ENCODE assay signal across 8 cellular contexts in genomic region chrX:154411322-154411980, GRCh38. TPM values are rescaled to one million over a fixed set of nuclear protein-coding genes. Genes with fewer than 3 reads are reported as not detected.
DNase-seq lines count a peak whose midpoint lies in the region; ATAC-seq, FAIRE-seq and TF ChIP-seq lines count a peak whose summit lies in the region.

Gene TAFAZZIN (plus strand): TSS chrX:154411539. CDS start chrX:154411844, 305 bp downstream.

- no peak within 1 kb of the TSS for H3K14ac ChIP-seq in H1 (ENCODE audit: insufficient read length)

- peak within 1 kb of the TSS; percentile 92 for H3K4me3 Mint-ChIP-seq in memory B cell

- H3K18ac ChIP-seq in H1 (ENCODE audit: extremely low read depth, low read length): no peak within 1 kb of the TSS; the same call in 1 of the 2 replicates

- H3K27ac Mint-ChIP-seq in memory B cell: peak within 1 kb of the TSS; percentile 79

- H2BK120ac ChIP-seq in H1 (replicated peaks; ENCODE audit: low read depth, low read length): no peak within 1 kb of the TSS

- H3K4me3 ChIP-seq in H1 (ENCODE audit: extremely low read depth in 1 of 4, insufficient read depth in 2 of 4, low read depth in 3 of 4, low read length in 4 of 4): peak within 1 kb of the TSS; percentile 47 to 69 (median 62)

- TF ChIP-seq CTCF in H1 (IDR thresholded peaks at IDR 0.05; ENCODE audit: control extremely low read depth in 1 of 3, insufficient read depth in 1 of 3, low read depth in 1 of 3, low read length in 3 of 3): no peak

- no peak for TF ChIP-seq EP300 in H1 (IDR thresholded peaks at IDR 0.05; ENCODE audit: borderline replicate concordance in 1 of 2, low read depth in 2 of 2, low read length in 2 of 2)

- peaks cover 0 to 5% (median 0%) of the 10 kb centered on the region in 4 experiments; a peak in 1 of 8 replicates for H3K36me3 ChIP-seq in H1 (ENCODE audit: control insufficient read depth in 2 of 4, insufficient read depth in 4 of 4, low read length in 3 of 4)

- no peak within 1 kb of the TSS for H2BK5ac ChIP-seq in H1 (ENCODE audit: low read depth, low read length)

- no peaks in the 10 kb centered on the region for H4K20me1 ChIP-seq in H1 (replicated peaks in 1 of 2; ENCODE audit: control insufficient read depth in 1 of 2, insufficient read depth in 2 of 2, low read length in 2 of 2)

- H3K27me3 ChIP-seq in H1 (replicated peaks in 1 of 4; ENCODE audit: control insufficient read depth in 3 of 4, extremely low read depth in 1 of 4, insufficient read depth in 3 of 4, low read length in 3 of 4): no peaks in the 10 kb centered on the region

- H3K23ac ChIP-seq in H1 (ENCODE audit: insufficient read length): no peak within 1 kb of the TSS

- H3K4me1 ChIP-seq in H1 (replicated peaks in 1 of 4; ENCODE audit: control insufficient read depth in 3 of 4, insufficient read depth in 4 of 4, low read length in 3 of 4): peaks cover 2 to 11% (median 3%) of the 10 kb centered on the region in 4 experiments; a peak in 4 of 7 replicates

- no peak within 1 kb of the TSS for H2AK5ac ChIP-seq in H1 (ENCODE audit: low read depth, low read length)

- CTCF ChIA-PET in activated CD8-positive, alpha-beta memory T cell treated with anti-CD3 and anti-CD28 coated beads for 36 hours (lab: Charles Lee): interaction anchor here (2.2 kb wide), 1 partner anchor 13 kb away, joined by 5 read pairs; the partner anchor contains the start of gene RPL10
- CTCF ChIA-PET in H1 (lab: Charles Lee; ENCODE audit: partially characterized antibody): interaction anchor here (1.2 kb wide), 1 partner anchor 94 kb away, joined by 5 read pairs; no protein-coding TSS in a partner anchor

- H3K27ac ChIP-seq in H1 (ENCODE audit: low read depth, low read length): peak within 1 kb of the TSS; percentile 1; the same call in 1 of the 2 replicates

- H3K9ac ChIP-seq in H1 (replicated peaks in 1 of 4; ENCODE audit: extremely low read depth in 1 of 4, low read depth in 3 of 4, low read length in 3 of 4): peak within 1 kb of the TSS; percentile 13 to 65 (median 38); a peak in 6 of 7 replicates

- no peak within 1 kb of the TSS for H2BK20ac ChIP-seq in H1 (ENCODE audit: low read length)

- 0 out of 2 replicates have a peak within 1 kb of the TSS, but pooled peaks have one; percentile 62 for H2AFZ ChIP-seq in H1 (ENCODE audit: low read length)

- H2BK15ac ChIP-seq in H1 (ENCODE audit: low read length): no peak within 1 kb of the TSS

- no peak for TF ChIP-seq RAD21 in H1 (IDR thresholded peaks at IDR 0.05 in 1 of 2, conservative IDR thresholded peaks at IDR 0.05 in 1 of 2; ENCODE audit: low read depth in 2 of 2, low read length in 2 of 2)

- H4K8ac ChIP-seq in H1 (ENCODE audit: extremely low read depth, insufficient read depth, low read length): no peak within 1 kb of the TSS; the same call in 1 of the 2 replicates

- TF ChIP-seq POLR2A in H1 (IDR thresholded peaks at IDR 0.05; ENCODE audit: control extremely low read depth in 1 of 2, low read depth in 2 of 2, low read length in 2 of 2): peak in 1 of 2 experiments; percentile 16; a peak in 1 of 3 replicates

- no peak within 1 kb of the TSS for H2BK12ac ChIP-seq in H1 (ENCODE audit: low read depth, low read length)

- ATAC-seq in HG03103 (IDR thresholded peaks at IDR 0.05; ENCODE audit: low read depth, unreplicated experiment): peak; percentile 41
- ATAC-seq in memory B cell (ENCODE audit: low read depth): peak; percentile 68

- H3K4ac ChIP-seq in H1 (replicated peaks; ENCODE audit: insufficient read length, low read depth, low read length): peak within 1 kb of the TSS; percentile 32

- no peaks in the 10 kb centered on the region for H3K79me1 ChIP-seq in H1 (ENCODE audit: low read depth, low read length)

- peak within 1 kb of the TSS; percentile 44 to 65 for H3K4me2 ChIP-seq in H1 (ENCODE audit: insufficient read depth in 1 of 2, low read depth in 2 of 2, low read length in 2 of 2)

- H3K56ac ChIP-seq in H1 (replicated peaks; ENCODE audit: insufficient read length, low read depth, low read length): no peak within 1 kb of the TSS

- no peak for FAIRE-seq in H1 (lab: Jason Lieb, UNC)

- 1% methylated on average over 26 of the region's 72 CpGs; no CpG with 5 or more reads in 1 of the 2 experiments for WGBS in H1 (ENCODE audit: extremely low coverage in 1 of 2, insufficient coverage in 1 of 2, insufficient read length in 1 of 2, insufficient replicate concordance in 2 of 2, low coverage in 1 of 2, low lambda C conversion rate in 2 of 2, missing lambda C conversion rate in 1 of 2), 2 experiments

- DNase-seq in NCI-H2107 (lab: John Stamatoyannopoulos, UW) (peak; percentile 47), NCI-H2107 treated with DMSO at 0.1 percent for 48 hours (lab: John Stamatoyannopoulos, UW; ENCODE audit: unreplicated experiment) (no peak), NCI-H69 (lab: John Stamatoyannopoulos, UW) (peak; percentile 88), H1 (ENCODE audit: low read depth in 1 of 2, low spot score in 2 of 2) (peak in 1 of 2 experiments; percentile 75), memory B cell (ENCODE audit: low spot score in 2 of 2) (peak; percentile 46 to 57)
- DNase-seq in stimulated activated CD8-positive, alpha-beta memory T cell treated with anti-CD3 and anti-CD28 coated beads, Interleukin-15, amount 100 ng/mL, for 24 hours (ENCODE audit: low read depth): peak; percentile 48

- POLR2A ChIA-PET in activated CD8-positive, alpha-beta memory T cell treated with anti-CD3 and anti-CD28 coated beads for 36 hours (lab: Charles Lee): interaction anchor here (0.7 to 1.8 kb wide), 6 partner anchors 8 to 79 kb away, joined by 3 to 10 read pairs (median 4); partner anchors contain the start of genes ATP6AP1, RPL10 and SLC10A3
- POLR2A ChIA-PET in H1 (lab: Charles Lee; ENCODE audit: partially characterized antibody): interaction anchor here (0.7 to 6.4 kb wide), 6 partner anchors 10 to 46 kb away, joined by 3 to 124 read pairs (median 4); partner anchors contain the start of gene RPL10

- no peaks in the 10 kb centered on the region for H3K27me3 Mint-ChIP-seq in memory B cell

- no peaks in the 10 kb centered on the region for H3K79me2 ChIP-seq in H1 (ENCODE audit: control insufficient read depth in 1 of 2, insufficient read depth in 2 of 2, low read length in 2 of 2)

- H4K5ac ChIP-seq in H1 (ENCODE audit: insufficient read length, low read depth, low read length): peak within 1 kb of the TSS; percentile 88

- H3K23me2 ChIP-seq in H1 (ENCODE audit: low read depth, low read length): no peaks in the 10 kb centered on the region

- peaks cover 16% of the 10 kb centered on the region for H3K4me1 Mint-ChIP-seq in memory B cell

- peaks cover 6% of the 10 kb centered on the region for H3K36me3 Mint-ChIP-seq in memory B cell

- H3K9me3 ChIP-seq in H1 (ENCODE audit: insufficient read depth in 2 of 2, low read depth in 1 of 2, low read length in 1 of 2): no peaks in the 10 kb centered on the region

- H4K91ac ChIP-seq in H1 (replicated peaks; ENCODE audit: insufficient read length, low read length): no peak within 1 kb of the TSS

- H3K9me3 Mint-ChIP-seq in memory B cell: no peaks in the 10 kb centered on the region

TF ChIP-seq in H1, 55 proteins besides CTCF, POLR2A, EP300 and RAD21:
- TF ChIP-seq KDM4A (IDR thresholded peaks at IDR 0.05; ENCODE audit: low read depth, low read length, severe bottlenecking): peak; percentile 49
- peak; percentile 67; the same call in 1 of the 2 replicates for TF ChIP-seq ATF3 (IDR thresholded peaks at IDR 0.05; ENCODE audit: insufficient read depth, low read depth, low read length)
- no peak for TF ChIP-seq HDAC2 (IDR thresholded peaks at IDR 0.05; ENCODE audit: borderline replicate concordance in 1 of 2, low read depth in 2 of 2, low read length in 2 of 2)
- TF ChIP-seq TAF1 (IDR thresholded peaks at IDR 0.05; ENCODE audit: low read depth, low read length): peak; percentile 59
- TF ChIP-seq POLR2AphosphoS5 (IDR thresholded peaks at IDR 0.05; ENCODE audit: low read depth, low read length): 0 out of 2 replicates have a peak, but pooled peaks have one; percentile 28
- TF ChIP-seq KDM1A (IDR thresholded peaks at IDR 0.05; ENCODE audit: borderline replicate concordance, low read length): no peak
- TF ChIP-seq PHF8 (conservative IDR thresholded peaks at IDR 0.05; ENCODE audit: low read depth, low read length): peak; percentile 38; the same call in 1 of the 2 replicates

RNA-seq across cellular contexts. Expression of gene TAFAZZIN, which starts in this region (rescaled TPM):
- total RNA-seq in activated CD8-positive, alpha-beta memory T cell treated with anti-CD3 and anti-CD28 coated beads for 36 hours: 10 to 100 TPM; 48.4 to 49.9 TPM
- total RNA-seq in H1 (2021; fragmentation: NEBNext Ultra II Directional; extraction: Animal tissue kit (Norgen Biotek cat#: 25700)): 23.9 and 25.3 TPM in 2 replicates
- 28.6 and 42.8 TPM in 2 replicates for polyA plus RNA-seq in H1 (2011; rRNA removed)
- 41.9 TPM for polyA plus RNA-seq in H1 (2011; cell fraction: cytosol; rRNA removed)
- 150 TPM for polyA plus RNA-seq in H1 (2011; cell fraction: nucleus; rRNA removed)
- 23.5 to 41.0 TPM (median 34.1 TPM) in 4 replicates for polyA plus RNA-seq in H1 (2012, experiment 1 of 2)
- polyA plus RNA-seq in H1 (2012, experiment 2 of 2): 26.1 TPM
- polyA plus RNA-seq in H1 (2013, experiment 1 of 2): 28.9 TPM
- polyA plus RNA-seq in H1 (2013, experiment 2 of 2): 26.1 TPM
- polyA minus RNA-seq in H1 (2011; rRNA and poly(A)+ RNA removed): 13.4 and 17.8 TPM in 2 replicates
- 19.6 TPM for polyA minus RNA-seq in H1 (2011; cell fraction: cytosol; rRNA and poly(A)+ RNA removed)
- 34.1 TPM for polyA minus RNA-seq in H1 (2011; cell fraction: nucleus; rRNA and poly(A)+ RNA removed)
